In genomic region chr17:72297326-72298115, GRCh38 we compare ENCODE assay signal across 13 cellular contexts.
A peak's percentile ranks its signal among the peaks of the same experiment; 100 is the strongest.
DNase-seq lines count a peak whose midpoint lies in the region; ATAC-seq and TF ChIP-seq lines count a peak whose summit lies in the region.
"Had no signal": no experiment of that assay in that cellular context is flagged by ENCODE, and none has a peak within 500 bp of the region (broad histone marks: within the 10 kb centered on the region; RNA-seq: fewer than 3 reads in every experiment).

No MANE protein-coding gene starts in this region.

- no peak for TF ChIP-seq CTCF in left ventricle myocardium inferior (IDR thresholded peaks at IDR 0.05; ENCODE audit: borderline replicate concordance)
- no peak for TF ChIP-seq CTCF in testis (IDR thresholded peaks at IDR 0.05)

- H3K27me3 ChIP-seq in adipocyte (replicated peaks; ENCODE audit: control insufficient read depth, insufficient read depth, low read length) = peaks cover 14% of the 10 kb centered on the region
- peaks cover 71% of the 10 kb centered on the region for H3K27me3 ChIP-seq in left ventricle myocardium inferior (ENCODE audit: low read depth)
- no peaks in the 10 kb centered on the region for H3K27me3 ChIP-seq in testis

- H3K36me3 ChIP-seq in adipocyte (ENCODE audit: control insufficient read depth, insufficient read depth, low read length, severe bottlenecking) (no peaks in the 10 kb centered on the region), left ventricle myocardium inferior (no peaks in the 10 kb centered on the region), testis (ENCODE audit: low read depth, missing control alignments) (no peaks in the 10 kb centered on the region)
- H3K36me3 ChIP-seq: spleen had no signal

- peak overlapping the region; percentile 8 for H3K4me3 ChIP-seq in adipocyte (ENCODE audit: low read length)
- no peak overlapping the region for H3K4me3 ChIP-seq in left ventricle myocardium inferior
- H3K4me3 ChIP-seq in testis = no peak overlapping the region
- H3K4me3 ChIP-seq: spleen had no signal

- no peaks in the 10 kb centered on the region for H3K9me3 ChIP-seq in adipocyte (ENCODE audit: control insufficient read depth, low read length)
- H3K9me3 ChIP-seq in left ventricle myocardium inferior (replicated peaks) = no peaks in the 10 kb centered on the region
- H3K9me3 ChIP-seq in testis = no peaks in the 10 kb centered on the region
- H3K9me3 ChIP-seq: spleen had no signal

- H3K27ac ChIP-seq in left ventricle myocardium inferior (replicated peaks) = no peak overlapping the region
- H3K27ac ChIP-seq in testis = peak overlapping the region; percentile 21 to 36
- H3K27ac ChIP-seq: spleen had no signal

- peaks cover 27% of the 10 kb centered on the region for H3K4me1 ChIP-seq in adipocyte (ENCODE audit: control insufficient read depth, insufficient read depth, low read length)
- H3K4me1 ChIP-seq in left ventricle myocardium inferior = peaks cover 8% of the 10 kb centered on the region
- H3K4me1 ChIP-seq in testis = peaks cover 11% of the 10 kb centered on the region
- H3K4me1 ChIP-seq: spleen had no signal

- DNase-seq in HS-27A (ENCODE audit: low read depth) = peak; percentile 9
- peak; percentile 70 for DNase-seq in adipocyte (ENCODE audit: low read depth)
- DNase-seq in left ventricle myocardium inferior = peak; percentile 29
- DNase-seq in testis = peak; percentile 41
- no peak for DNase-seq in effector CD4-positive, alpha-beta T cell
- DNase-seq in NCI-H1417 (lab: John Stamatoyannopoulos, UW) = no peak
- no peak for DNase-seq in left lobe of liver (ENCODE audit: low spot score)
- no peak for DNase-seq in middle frontal gyrus (ENCODE audit: extremely low spot score, low spot score)
- DNase-seq: KG1; midbrain; spleen; stimulated activated CD8-positive, alpha-beta memory T cell treated with anti-CD3 and anti-CD28 coated beads, Interleukin-4, amount 100 ng/mL, for 48 hours had no signal

- intact Hi-C loops in left ventricle myocardium inferior (cut with micrococcal nuclease) = no loop called here
- intact Hi-C loops in testis (cut with DNase I; ENCODE audit: low total_unique reads) = no loop called here

- 59% methylated on average over 9 of the region's 9 CpGs for WGBS in testis, 2 donors

- no peak for ATAC-seq in left lobe of liver
- ATAC-seq: activated CD4-positive, CD25-positive, alpha-beta regulatory T cell treated with anti-CD3 and anti-CD28 coated beads, Interleukin-2, amount 50 U/mL, for 24 hours had no signal

- H3K9ac ChIP-seq in adipocyte (ENCODE audit: low read length) = peak overlapping the region; percentile 0

- TF ChIP-seq POLR2A in testis (IDR thresholded peaks at IDR 0.05) = no peak

Comparison
In these comparisons a context has a peak if more than half of its experiments do, and no peak if none do; other contexts are left out.
1. DNase-seq: peak in HS-27A (single experiment), adipocyte (single experiment), left ventricle myocardium inferior (single experiment) and testis (single experiment); none in effector CD4-positive, alpha-beta T cell (single experiment), NCI-H1417 (0 of 3), left lobe of liver (single experiment) and middle frontal gyrus (single experiment).